17 cellular contexts compared by ENCODE assay signal in genomic region chr1:54358503-54359168, GRCh38. TPM values are rescaled to one million over a fixed set of nuclear protein-coding genes. Genes with fewer than 3 reads are reported as not detected.
DNase-seq lines count a peak whose midpoint lies in the region; ATAC-seq and TF ChIP-seq lines count a peak whose summit lies in the region.
"Had no signal": no experiment of that assay in that cellular context is flagged by ENCODE, and none has a peak within 500 bp of the region (broad histone marks: within the 10 kb centered on the region; RNA-seq: fewer than 3 reads in every experiment).

No MANE protein-coding gene starts in this region.

- H3K9me3 Mint-ChIP-seq in CD8-positive, alpha-beta T cell, result no peaks in the 10 kb centered on the region
- no peaks in the 10 kb centered on the region for H3K9me3 Mint-ChIP-seq in naive thymus-derived CD8-positive, alpha-beta T cell

- no peaks in the 10 kb centered on the region for H3K27me3 Mint-ChIP-seq in CD8-positive, alpha-beta T cell (ENCODE audit: low read depth)
- no peaks in the 10 kb centered on the region for H3K27me3 Mint-ChIP-seq in naive thymus-derived CD8-positive, alpha-beta T cell

- CTCF ChIA-PET in CD8-positive, alpha-beta T cell (lab: Charles Lee), result interaction anchor here (0.6 to 1.1 kb wide), 4 partner anchors 8 to 289 kb away, joined by 3 to 5 read pairs (median 3); no protein-coding TSS in a partner anchor

- H3K4me1 Mint-ChIP-seq in CD8-positive, alpha-beta T cell (ENCODE audit: low read depth), result peaks cover 93% of the 10 kb centered on the region
- peaks cover 56 to 99% (median 94%) of the 10 kb centered on the region in 4 donors for H3K4me1 Mint-ChIP-seq in naive thymus-derived CD8-positive, alpha-beta T cell

- peak overlapping the region; percentile 41 for H3K27ac Mint-ChIP-seq in CD8-positive, alpha-beta T cell
- H3K27ac Mint-ChIP-seq in naive thymus-derived CD8-positive, alpha-beta T cell, result peak overlapping the region; percentile 67 to 98 (median 96)

- intact Hi-C loops in CD8-positive, alpha-beta T cell (cut with DNase I, micrococcal nuclease), result loop anchor here in 1 of 2 experiments (2.0 to 5.0 kb wide), 2 partner anchors 42 to 71 kb away; no protein-coding TSS in a partner anchor

- TF ChIP-seq CTCF in CD8-positive, alpha-beta T cell (IDR thresholded peaks at IDR 0.05), result no peak

- H3K9me3 ChIP-seq in CD8-positive, alpha-beta T cell (ENCODE audit: low read length), result no peaks in the 10 kb centered on the region
- no peaks in the 10 kb centered on the region for H3K9me3 ChIP-seq in MG63
- H3K9me3 ChIP-seq: breast epithelium had no signal

- ATAC-seq in CD8-positive, alpha-beta T cell, result no peak
- no peak for ATAC-seq in naive thymus-derived CD8-positive, alpha-beta T cell
- ATAC-seq in GM18520 (IDR thresholded peaks at IDR 0.05; ENCODE audit: unreplicated experiment), result no peak

- peaks cover 19% of the 10 kb centered on the region for H3K36me3 Mint-ChIP-seq in CD8-positive, alpha-beta T cell
- H3K36me3 Mint-ChIP-seq in naive thymus-derived CD8-positive, alpha-beta T cell, result peaks cover 0 to 17% (median 4%) of the 10 kb centered on the region in 3 donors

- H3K27me3 ChIP-seq in CD8-positive, alpha-beta T cell (ENCODE audit: insufficient read depth, low read length), result no peaks in the 10 kb centered on the region
- H3K27me3 ChIP-seq in MG63, result no peaks in the 10 kb centered on the region
- H3K27me3 ChIP-seq: breast epithelium had no signal

- H3K4me3 ChIP-seq in CD8-positive, alpha-beta T cell (ENCODE audit: low read depth, low read length), result no peak overlapping the region
- H3K4me3 ChIP-seq in MG63, result no peak overlapping the region
- H3K4me3 ChIP-seq: breast epithelium, SK-N-MC had no signal

- H3K4me3 Mint-ChIP-seq in CD8-positive, alpha-beta T cell, result no peak overlapping the region
- peak overlapping the region in 3 of 10 donors; percentile 6 to 93 (median 41) for H3K4me3 Mint-ChIP-seq in naive thymus-derived CD8-positive, alpha-beta T cell

- DNase-seq in CD8-positive, alpha-beta T cell, result no peak
- peak; percentile 76 for DNase-seq in MG63
- no peak for DNase-seq in naive thymus-derived CD8-positive, alpha-beta T cell
- no peak for DNase-seq in kidney tubule cell (ENCODE audit: low spot score)
- no peak for DNase-seq in NCI-H187 (lab: John Stamatoyannopoulos, UW)
- no peak for DNase-seq in NAMALWA (ENCODE audit: low spot score)
- DNase-seq: activated naive CD4-positive, alpha-beta T cell treated with Interleukin-2 at 50 U/mL for 16 hours; AML-193; effector memory CD4-positive, alpha-beta T cell; GF-D8; NCI-H1930; small intestine had no signal

- H3K36me3 ChIP-seq in CD8-positive, alpha-beta T cell (ENCODE audit: insufficient read depth, low read length), result no peaks in the 10 kb centered on the region
- no peaks in the 10 kb centered on the region for H3K36me3 ChIP-seq in MG63
- H3K36me3 ChIP-seq: breast epithelium had no signal

- H3K4me1 ChIP-seq in CD8-positive, alpha-beta T cell (ENCODE audit: insufficient read depth, low read length), result peaks cover 46% of the 10 kb centered on the region
- H3K4me1 ChIP-seq: breast epithelium, parathyroid adenoma had no signal

- H3K27ac ChIP-seq in CD8-positive, alpha-beta T cell (ENCODE audit: low read depth, low read length), result no peak overlapping the region
- peak overlapping the region; percentile 4 for H3K27ac ChIP-seq in cingulate gyrus (ENCODE audit: low read depth, low read length)
- H3K27ac ChIP-seq: breast epithelium, SK-N-MC had no signal

- POLR2A ChIA-PET in CD8-positive, alpha-beta T cell (lab: Charles Lee), result no interaction called here
- POLR2A ChIA-PET in naive thymus-derived CD8-positive, alpha-beta T cell (lab: Charles Lee), result interaction anchor here (1.3 to 1.4 kb wide), 3 partner anchors 49 to 130 kb away, joined by 3 to 7 read pairs (median 4); no protein-coding TSS in a partner anchor

RNA-seq across cellular contexts. Expression of gene SSBP3, which starts 47.6 kb away (rescaled TPM):
- 10 to 100 TPM; 41.5 to 47.7 TPM for total RNA-seq in CD8-positive, alpha-beta T cell
- total RNA-seq in MG63 (2014; rRNA removed; shearing (Covaris generic); ENCODE audit: low replicate concordance), result 15.9 and 40.6 TPM in 2 replicates
- 10 to 100 TPM; 88.7 to 93.8 TPM for total RNA-seq in naive thymus-derived CD8-positive, alpha-beta T cell
- polyA plus RNA-seq in naive thymus-derived CD8-positive, alpha-beta T cell, result 10 to 100 TPM; 16.1 to 19.8 (median 16.7) TPM
